ENCODE assay signal across 13 cellular contexts in genomic region chr2:8740136-8740535, GRCh38. TPM values are rescaled to one million over a fixed set of nuclear protein-coding genes. Genes with fewer than 3 reads are reported as not detected.
DNase-seq lines count a peak whose midpoint lies in the region; ATAC-seq, FAIRE-seq and TF ChIP-seq lines count a peak whose summit lies in the region.
"Had no signal": no experiment of that assay in that cellular context is flagged by ENCODE, and none has a peak within 500 bp of the region (broad histone marks: within the 10 kb centered on the region; RNA-seq: fewer than 3 reads in every experiment).

No MANE protein-coding gene starts in this region.

- no peak for DNase-seq in H9
- peak; percentile 16 for DNase-seq in astrocyte (ENCODE audit: low read depth)
- DNase-seq in myocyte (ENCODE audit: low read depth) = peak; percentile 66
- no peak for DNase-seq in NCI-H1048 (lab: John Stamatoyannopoulos, UW)
- no peak for DNase-seq in stimulated activated naive CD8-positive, alpha-beta T cell treated with anti-CD3 and anti-CD28 coated beads, Interleukin-15, Interleukin-2, amounts not matched to agents 100 U/mL and 50 U/mL, for 24 hours
- DNase-seq in GDM1 (lab: John Stamatoyannopoulos, UW) = no peak
- DNase-seq: BE2C; CD4-positive, alpha-beta memory T cell; DMS79 had no signal

- TF ChIP-seq CTCF in H9 (conservative IDR thresholded peaks at IDR 0.05) (no peak), astrocyte (IDR thresholded peaks at IDR 0.05; ENCODE audit: insufficient read depth, low read depth, low read length) (no peak)

- no peak overlapping the region for H4K91ac ChIP-seq in H9 (ENCODE audit: insufficient read length, low read depth, low read length)

- no peak overlapping the region for H2BK120ac ChIP-seq in H9 (ENCODE audit: low read depth, low read length, poor library complexity, severe bottlenecking)

- H3K4me3 ChIP-seq in astrocyte (ENCODE audit: insufficient read depth, low read depth, low read length) = no peak overlapping the region

- H3K27me3 Mint-ChIP-seq in H9 (ENCODE audit: low read depth) = no peaks in the 10 kb centered on the region
- H3K27me3 Mint-ChIP-seq in astrocyte (ENCODE audit: low read depth, unreplicated experiment) = no peaks in the 10 kb centered on the region
- H3K27me3 Mint-ChIP-seq: CD4-positive, alpha-beta memory T cell; IgD-negative memory B cell had no signal

- no peak overlapping the region for H3K9ac ChIP-seq in H9 (ENCODE audit: extremely low read depth, insufficient read length, low read length)
- H3K9ac ChIP-seq in astrocyte (ENCODE audit: low read length) = no peak overlapping the region

- H3K56ac ChIP-seq in H9 (ENCODE audit: insufficient read length, low read depth, low read length) = no peak overlapping the region

- no peak for ATAC-seq in stimulated activated naive CD8-positive, alpha-beta T cell treated with anti-CD3 and anti-CD28 coated beads, Interleukin-15, Interleukin-2, amounts not matched to agents 100 U/mL and 50 U/mL, for 24 hours
- ATAC-seq in GM21526 (IDR thresholded peaks at IDR 0.05; ENCODE audit: low FRiP score, unreplicated experiment) = no peak
- ATAC-seq: HCT116 had no signal

- H3K23ac ChIP-seq in H9 (ENCODE audit: insufficient read length, low read depth, low read length) = no peak overlapping the region

- no peaks in the 10 kb centered on the region for H3K9me3 Mint-ChIP-seq in H9
- no peaks in the 10 kb centered on the region for H3K9me3 Mint-ChIP-seq in astrocyte (ENCODE audit: unreplicated experiment)
- H3K9me3 Mint-ChIP-seq: CD4-positive, alpha-beta memory T cell had no signal

- H4K5ac ChIP-seq in H9 (ENCODE audit: insufficient read length, low read depth, low read length) = peak overlapping the region; percentile 75

- H3K27ac Mint-ChIP-seq in H9 = no peak overlapping the region
- no peak overlapping the region for H3K27ac Mint-ChIP-seq in astrocyte (ENCODE audit: unreplicated experiment)
- H3K27ac Mint-ChIP-seq: CD4-positive, alpha-beta memory T cell; IgD-negative memory B cell had no signal

- no peak overlapping the region for H2AK5ac ChIP-seq in H9 (ENCODE audit: insufficient read length, low read length)

- H3K79me2 ChIP-seq in H9 (ENCODE audit: insufficient read depth, low read length) (no peaks in the 10 kb centered on the region), astrocyte (ENCODE audit: insufficient read depth, low read length) (no peaks in the 10 kb centered on the region)

- no peak overlapping the region for H3K4me2 ChIP-seq in H9 (ENCODE audit: insufficient read depth, insufficient read length, low read length)
- no peak overlapping the region for H3K4me2 ChIP-seq in astrocyte (ENCODE audit: low read length)

- H3K79me1 ChIP-seq in H9 (ENCODE audit: insufficient read depth, low read depth, low read length, poor library complexity, severe bottlenecking) = no peaks in the 10 kb centered on the region

- no peak overlapping the region for H2BK15ac ChIP-seq in H9 (ENCODE audit: low read depth, low read length)

- no peak overlapping the region for H2BK5ac ChIP-seq in H9 (ENCODE audit: insufficient read length, low read length)

- no peak overlapping the region for H3K14ac ChIP-seq in H9 (ENCODE audit: insufficient read depth, low read length)

- H3K4me1 Mint-ChIP-seq in H9 (no peaks in the 10 kb centered on the region), astrocyte (ENCODE audit: low read depth, unreplicated experiment) (peaks cover 10% of the 10 kb centered on the region)

- H3K4me1 ChIP-seq in H9 (ENCODE audit: insufficient read depth, low read length) (no peaks in the 10 kb centered on the region), astrocyte (ENCODE audit: insufficient read depth, low read length) (peaks cover 3% of the 10 kb centered on the region)

- H2AFZ ChIP-seq in H9 (ENCODE audit: low read length) = no peak overlapping the region
- H2AFZ ChIP-seq in astrocyte (ENCODE audit: low read depth, low read length) = no peak overlapping the region

- H3K36me3 Mint-ChIP-seq in H9 (ENCODE audit: insufficient read depth in 1 of 3, low read depth in 3 of 3) (no peaks in the 10 kb centered on the region; a peak in 1 of 7 replicates), astrocyte (ENCODE audit: low read depth, unreplicated experiment) (no peaks in the 10 kb centered on the region)

- peaks cover 4% of the 10 kb centered on the region for H3K36me3 ChIP-seq in astrocyte (ENCODE audit: insufficient read depth, low read length)
- H3K36me3 ChIP-seq: BE2C had no signal

- H2BK20ac ChIP-seq in H9 (ENCODE audit: low read depth, low read length, poor library complexity, severe bottlenecking) = no peak overlapping the region

- no peaks in the 10 kb centered on the region for H3K23me2 ChIP-seq in H9 (ENCODE audit: insufficient read length, low read depth, low read length, poor library complexity, severe bottlenecking)

- H3K27me3 ChIP-seq in H9 (ENCODE audit: insufficient read depth, low read length) (no peaks in the 10 kb centered on the region), astrocyte (ENCODE audit: insufficient read depth, low read length) (no peaks in the 10 kb centered on the region)
- H3K27me3 ChIP-seq: BE2C had no signal

- H3K4me3 Mint-ChIP-seq in H9 (no peak overlapping the region), astrocyte (ENCODE audit: unreplicated experiment) (no peak overlapping the region)
- H3K4me3 Mint-ChIP-seq: CD4-positive, alpha-beta memory T cell; IgD-negative memory B cell had no signal

- H3T11ph ChIP-seq in H9 (ENCODE audit: low read length) = no peak overlapping the region

- no peak overlapping the region for H2BK12ac ChIP-seq in H9 (ENCODE audit: insufficient read length, low read depth, low read length)

- H4K8ac ChIP-seq in H9 (replicated peaks; ENCODE audit: insufficient read length, low read depth, low read length) = no peak overlapping the region

- no CpG with 5 or more reads among the region's 4 CpGs for WGBS in H9 (ENCODE audit: extremely low coverage, insufficient read length, low lambda C conversion rate)

- H3K18ac ChIP-seq in H9 (ENCODE audit: insufficient read length, low read depth, low read length) = no peak overlapping the region

- H4K20me1 ChIP-seq in H9 (ENCODE audit: control insufficient read depth, insufficient read depth, insufficient read length) (no peaks in the 10 kb centered on the region), astrocyte (ENCODE audit: insufficient read depth, low read length) (no peaks in the 10 kb centered on the region)

- no peak overlapping the region for H3K4ac ChIP-seq in H9 (ENCODE audit: low read depth, low read length)

- no peak for FAIRE-seq in astrocyte (lab: Jason Lieb, UNC)

- H3K27ac ChIP-seq in H9 (ENCODE audit: insufficient read length, low read depth, low read length) (no peak overlapping the region), astrocyte (ENCODE audit: low read depth, low read length) (no peak overlapping the region)
- H3K27ac ChIP-seq: C4-2B had no signal

- H3K9me3 ChIP-seq in H9 (ENCODE audit: control insufficient read depth, low read depth, low read length) = no peaks in the 10 kb centered on the region
- H3K9me3 ChIP-seq in astrocyte (ENCODE audit: insufficient read depth, low read depth, low read length) = no peaks in the 10 kb centered on the region
- H3K9me3 ChIP-seq: BE2C had no signal

RNA-seq across cellular contexts. Expression of gene ID2, which starts 58.3 kb away (rescaled TPM):
- total RNA-seq in H9 (2021) (48.0 and 48.6 TPM in 2 replicates), astrocyte (7.7 and 13.6 TPM in 2 replicates), myocyte (15.9 and 34.0 TPM in 2 replicates)
- 33.0 TPM for polyA plus RNA-seq in myocyte (2012)

Comparison
In these comparisons a context has a peak if more than half of its experiments do, and no peak if none do; other contexts are left out.
1. DNase-seq: peak in astrocyte (single experiment) and myocyte (single experiment); none in H9 (single experiment), NCI-H1048 (single experiment), stimulated activated naive CD8-positive, alpha-beta T cell treated with anti-CD3 and anti-CD28 coated beads, Interleukin-15, Interleukin-2, amounts not matched to agents 100 U/mL and 50 U/mL, for 24 hours (single experiment) and GDM1 (single experiment).